8 cellular contexts compared by ENCODE assay signal in genomic region chr2:28751956-28752607, GRCh38. TPM values are rescaled to one million over a fixed set of nuclear protein-coding genes. Genes with fewer than 3 reads are reported as not detected.
DNase-seq lines count a peak whose midpoint lies in the region; ATAC-seq, FAIRE-seq and TF ChIP-seq lines count a peak whose summit lies in the region.

No MANE protein-coding gene starts in this region.

- peak overlapping the region; percentile 96 for H3K27ac ChIP-seq in HepG2 (ENCODE audit: extremely low read length, insufficient read depth, low read length)

- H3K4me1 ChIP-seq in HepG2 (ENCODE audit: insufficient read depth, low read length), result peaks cover 48% of the 10 kb centered on the region

- in situ Hi-C loops in HepG2 (cut with HindIII; ENCODE audit: extremely low pct_ligation_motif_present, low pct_unique_long_range_greater_than_20kb), result loop anchor here (10.0 kb wide), 1 partner anchor 157 kb away; no protein-coding TSS in a partner anchor

- H3K27me3 Mint-ChIP-seq in central memory CD8-positive, alpha-beta T cell, result no peaks in the 10 kb centered on the region
- H3K27me3 Mint-ChIP-seq in stimulated activated memory B cell treated with anti-CD40 and anti-IgM and Interleukin-4, amounts not matched to agents 10 μg/mL and 1 μg/mL and 100 μg/mL, for 72 hours, result no peaks in the 10 kb centered on the region

- H3K9me3 Mint-ChIP-seq in central memory CD8-positive, alpha-beta T cell, result no peaks in the 10 kb centered on the region
- no peaks in the 10 kb centered on the region for H3K9me3 Mint-ChIP-seq in stimulated activated memory B cell treated with anti-CD40 and anti-IgM and Interleukin-4, amounts not matched to agents 10 μg/mL and 1 μg/mL and 100 μg/mL, for 72 hours

- POLR2A ChIA-PET in HepG2 (lab: Yijun Ruan, JAX), result interaction anchor here (0.6 to 1.7 kb wide), 28 partner anchors 10 to 1394 kb away, joined by 3 to 25 read pairs (median 4); partner anchors contain the start of genes BABAM2, RBKS, TRMT61B and WDR43

- peak overlapping the region; percentile 97 for H3K27ac Mint-ChIP-seq in central memory CD8-positive, alpha-beta T cell (ENCODE audit: low read depth)
- peak overlapping the region; percentile 97 for H3K27ac Mint-ChIP-seq in stimulated activated memory B cell treated with anti-CD40 and anti-IgM and Interleukin-4, amounts not matched to agents 10 μg/mL and 1 μg/mL and 100 μg/mL, for 72 hours

- peaks cover 48% of the 10 kb centered on the region for H3K79me2 ChIP-seq in HepG2 (ENCODE audit: insufficient read depth, low read length)

- CTCF ChIA-PET in HepG2 (lab: Yijun Ruan, JAX; ENCODE audit: low intra/inter-chr PET ratio, low total read pairs), result interaction anchor here (1.8 to 4.1 kb wide), 2 partner anchors 158 to 186 kb away, joined by 12 to 32 read pairs; no protein-coding TSS in a partner anchor

- peak; percentile 30; the same call in 1 of the 2 replicates for TF ChIP-seq RAD21 in HepG2 (CRISPR knock-in tag; IDR thresholded peaks at IDR 0.05)

- TF ChIP-seq CTCF in HepG2 (CRISPR knock-in tag; IDR thresholded peaks at IDR 0.05), result no peak; the same call in 1 of the 2 replicates

- peaks cover 0 to 1% of the 10 kb centered on the region in 2 experiments; a peak in 1 of 5 replicates for H3K36me3 ChIP-seq in HepG2 (replicated peaks in 1 of 2; ENCODE audit: control insufficient read depth in 1 of 2, insufficient read depth in 2 of 2, low read length in 2 of 2)

- H3K9me3 ChIP-seq in HepG2 (ENCODE audit: low read length), result no peaks in the 10 kb centered on the region

- no peak for FAIRE-seq in HepG2 (lab: Jason Lieb, UNC)

- peak overlapping the region; percentile 91 to 98 (median 95) for H3K4me3 ChIP-seq in HepG2 (replicated peaks in 1 of 3; ENCODE audit: insufficient read depth in 1 of 3, low read depth in 2 of 3, low read length in 3 of 3)

- ATAC-seq in GM19035 (IDR thresholded peaks at IDR 0.05; ENCODE audit: unreplicated experiment) (peak; percentile 31), HG03135 (IDR thresholded peaks at IDR 0.05; ENCODE audit: unreplicated experiment) (peak; percentile 39), HepG2 (peak; percentile 79)
- peak; percentile 34 for ATAC-seq in central memory CD8-positive, alpha-beta T cell (replicated peaks; ENCODE audit: extremely low read depth, poor library complexity, severe bottlenecking)
- ATAC-seq in stimulated activated memory B cell treated with anti-CD40 and anti-IgM and Interleukin-4, amounts not matched to agents 10 μg/mL and 1 μg/mL and 100 μg/mL, for 72 hours, result peak; percentile 52

- WGBS in HepG2 (ENCODE audit: low lambda C conversion rate), result 0% methylated on average over 23 of the region's 75 CpGs

- H3K36me3 Mint-ChIP-seq in central memory CD8-positive, alpha-beta T cell (ENCODE audit: insufficient read depth), result peaks cover 33% of the 10 kb centered on the region
- peaks cover 11% of the 10 kb centered on the region for H3K36me3 Mint-ChIP-seq in stimulated activated memory B cell treated with anti-CD40 and anti-IgM and Interleukin-4, amounts not matched to agents 10 μg/mL and 1 μg/mL and 100 μg/mL, for 72 hours

- no TSS peak for BruUV-seq in HepG2 (replicated peaks; lab: Mats Ljungman, UMichigan)

- no peak for TF ChIP-seq EP300 in HepG2 (IDR thresholded peaks at IDR 0.05; ENCODE audit: low read depth in 2 of 2, low read length in 2 of 2)
- no peak for TF ChIP-seq EP300 in HepG2 (CRISPR knock-in tag; IDR thresholded peaks at IDR 0.05; ENCODE audit: borderline replicate concordance)

- H4K20me1 ChIP-seq in HepG2 (ENCODE audit: insufficient read depth, low read length), result peaks cover 43% of the 10 kb centered on the region

- no peaks in the 10 kb centered on the region; a peak in 1 of 5 replicates for H3K27me3 ChIP-seq in HepG2 (ENCODE audit: control insufficient read depth in 1 of 2, insufficient read depth in 2 of 2, low read length in 2 of 2)

- H3K4me2 ChIP-seq in HepG2 (ENCODE audit: low read depth, low read length), result peak overlapping the region; percentile 82

- H3K4me1 Mint-ChIP-seq in central memory CD8-positive, alpha-beta T cell, result peaks cover 67% of the 10 kb centered on the region
- H3K4me1 Mint-ChIP-seq in stimulated activated memory B cell treated with anti-CD40 and anti-IgM and Interleukin-4, amounts not matched to agents 10 μg/mL and 1 μg/mL and 100 μg/mL, for 72 hours, result peaks cover 62% of the 10 kb centered on the region

- no peak overlapping the region for H2AFZ ChIP-seq in HepG2 (ENCODE audit: low read length)

- DNase-seq in COLO668 (lab: John Stamatoyannopoulos, UW; ENCODE audit: unreplicated experiment), result peak; percentile 57
- peak; percentile 4 for DNase-seq in T follicular helper cell (ENCODE audit: low read depth)
- DNase-seq in central memory CD8-positive, alpha-beta T cell (ENCODE audit: low spot score in 2 of 2), result peak in 1 of 2 donors; percentile 22
- DNase-seq in HepG2 (ENCODE audit: low spot score), result no peak
- no peak for DNase-seq in GDM1 (lab: John Stamatoyannopoulos, UW)

- H3K9ac ChIP-seq in HepG2 (ENCODE audit: insufficient read depth, low read depth, low read length), result peak overlapping the region; percentile 99

- peak overlapping the region; percentile 90 for H3K4me3 Mint-ChIP-seq in central memory CD8-positive, alpha-beta T cell
- H3K4me3 Mint-ChIP-seq in stimulated activated memory B cell treated with anti-CD40 and anti-IgM and Interleukin-4, amounts not matched to agents 10 μg/mL and 1 μg/mL and 100 μg/mL, for 72 hours, result peak overlapping the region; percentile 98

- intact Hi-C loops in HepG2 (cut with micrococcal nuclease; ENCODE audit: unreplicated experiment), result no loop called here

- peak; percentile 49 to 80; a peak in 3 of 4 replicates for TF ChIP-seq POLR2A in HepG2 (IDR thresholded peaks at IDR 0.05; ENCODE audit: insufficient read depth in 1 of 2, low read depth in 2 of 2, low read length in 2 of 2)

TF ChIP-seq in HepG2, 621 proteins besides CTCF, POLR2A, EP300 and RAD21 (continues in another document):
- TF ChIP-seq ISX (CRISPR knock-in tag; conservative IDR thresholded peaks at IDR 0.05) (no peak), ZNF354B (CRISPR knock-in tag; IDR thresholded peaks at IDR 0.05) (no peak), ATF7-NPFF (CRISPR knock-in tag; IDR thresholded peaks at IDR 0.05; ENCODE audit: low read depth) (peak; percentile 53), RAD51 (IDR thresholded peaks at IDR 0.05; ENCODE audit: borderline replicate concordance) (no peak), ZNF564 (CRISPR knock-in tag; IDR thresholded peaks at IDR 0.05) (no peak), YEATS2 (CRISPR knock-in tag; IDR thresholded peaks at IDR 0.05; ENCODE audit: borderline replicate concordance) (no peak), ZNF230 (CRISPR knock-in tag; IDR thresholded peaks at IDR 0.05) (no peak; the same call in 1 of the 2 replicates)

RNA-seq across cellular contexts. Expression of gene PPP1CB, which starts 0.5 kb away (rescaled TPM):
- 109 and 209 TPM in 2 replicates for total RNA-seq in HepG2 (2016; rRNA removed; fragmentation: Illumina TruSeq; extraction: Trizol)
- total RNA-seq in HepG2 (2016; cell fraction: cytosol; rRNA removed; fragmentation: Illumina TruSeq; extraction: Trizol; ENCODE audit: low read depth), result 28.8 and 29.0 TPM in 2 replicates
- total RNA-seq in HepG2 (2016; cell fraction: insoluble cytoplasmic fraction; rRNA removed; fragmentation: Illumina TruSeq; extraction: Trizol), result 121 and 212 TPM in 2 replicates
- 59.6 and 72.2 TPM in 2 replicates for total RNA-seq in HepG2 (2016; cell fraction: membrane; rRNA removed; fragmentation: Illumina TruSeq; extraction: Trizol)
- 57.8 and 68.3 TPM in 2 replicates for total RNA-seq in HepG2 (2016; cell fraction: nucleus; rRNA removed; fragmentation: Illumina TruSeq; extraction: Trizol)
- polyA plus RNA-seq in HepG2 (2011; rRNA removed), result 33.8 and 46.9 TPM in 2 replicates
- polyA plus RNA-seq in HepG2 (2011; cell fraction: cytosol; rRNA removed), result 16.7 and 32.3 TPM in 2 replicates
- polyA plus RNA-seq in HepG2 (2011; cell fraction: nucleus; rRNA removed), result 10.9 and 14.0 TPM in 2 replicates
- 59.6 and 76.3 TPM in 2 replicates for polyA plus RNA-seq in HepG2 (2012)
- polyA plus RNA-seq in HepG2 (2016; cell fraction: cytosol; fragmentation: Illumina TruSeq; extraction: Trizol; ENCODE audit: low read depth), result 16.4 and 17.8 TPM in 2 replicates
- 155 and 164 TPM in 2 replicates for polyA plus RNA-seq in HepG2 (2016; cell fraction: insoluble cytoplasmic fraction; fragmentation: Illumina TruSeq; extraction: Trizol; ENCODE audit: low read depth)
- polyA plus RNA-seq in HepG2 (2016; cell fraction: membrane; fragmentation: Illumina TruSeq; extraction: Trizol; ENCODE audit: low read depth), result 52.5 and 53.7 TPM in 2 replicates
- polyA plus RNA-seq in HepG2 (2016; cell fraction: nucleus; fragmentation: Illumina TruSeq; extraction: Trizol; ENCODE audit: insufficient read depth, low read depth), result 64.6 and 65.7 TPM in 2 replicates
- polyA minus RNA-seq in HepG2 (2011; rRNA and poly(A)+ RNA removed; ENCODE audit: low replicate concordance), result 97.2 and 138 TPM in 2 replicates
- polyA minus RNA-seq in HepG2 (2011; cell fraction: cytosol; rRNA and poly(A)+ RNA removed), result 91.3 and 96.5 TPM in 2 replicates
- 80.1 and 83.7 TPM in 2 replicates for polyA minus RNA-seq in HepG2 (2011; cell fraction: nucleus; rRNA and poly(A)+ RNA removed)

RNA-seq across cellular contexts. Expression of gene SPDYA, which starts 58.6 kb away (rescaled TPM):
- 0.17 and 0.75 TPM in 2 replicates for total RNA-seq in HepG2 (2016; rRNA removed; fragmentation: Illumina TruSeq; extraction: Trizol)
- 0.20 TPM in 1 of 2 replicates, not detected in the other for total RNA-seq in HepG2 (2016; cell fraction: cytosol; rRNA removed; fragmentation: Illumina TruSeq; extraction: Trizol; ENCODE audit: low read depth)
- total RNA-seq in HepG2 (2016; cell fraction: insoluble cytoplasmic fraction; rRNA removed; fragmentation: Illumina TruSeq; extraction: Trizol), result 0.89 TPM in 1 of 2 replicates, not detected in the other
- total RNA-seq in HepG2 (2016; cell fraction: membrane; rRNA removed; fragmentation: Illumina TruSeq; extraction: Trizol), result 0.38 and 1.0 TPM in 2 replicates
- 1.3 and 1.6 TPM in 2 replicates for total RNA-seq in HepG2 (2016; cell fraction: nucleus; rRNA removed; fragmentation: Illumina TruSeq; extraction: Trizol)
- 0.08 and 0.32 TPM in 2 replicates for polyA plus RNA-seq in HepG2 (2011; rRNA removed)
- polyA plus RNA-seq in HepG2 (2011; cell fraction: cytosol; rRNA removed), result not detected in 2 replicates
- polyA plus RNA-seq in HepG2 (2011; cell fraction: nucleus; rRNA removed), result 0.11 and 0.17 TPM in 2 replicates
- 0.89 and 2.8 TPM in 2 replicates for polyA plus RNA-seq in HepG2 (2012)
- not detected in 2 replicates for polyA plus RNA-seq in HepG2 (2016; cell fraction: cytosol; fragmentation: Illumina TruSeq; extraction: Trizol; ENCODE audit: low read depth)
- polyA plus RNA-seq in HepG2 (2016; cell fraction: insoluble cytoplasmic fraction; fragmentation: Illumina TruSeq; extraction: Trizol; ENCODE audit: low read depth), result not detected in 2 replicates
- polyA plus RNA-seq in HepG2 (2016; cell fraction: membrane; fragmentation: Illumina TruSeq; extraction: Trizol; ENCODE audit: low read depth), result not detected in 2 replicates
- polyA plus RNA-seq in HepG2 (2016; cell fraction: nucleus; fragmentation: Illumina TruSeq; extraction: Trizol; ENCODE audit: insufficient read depth, low read depth), result 0.77 and 0.91 TPM in 2 replicates
- 0.26 and 1.1 TPM in 2 replicates for polyA minus RNA-seq in HepG2 (2011; rRNA and poly(A)+ RNA removed; ENCODE audit: low replicate concordance)
- polyA minus RNA-seq in HepG2 (2011; cell fraction: cytosol; rRNA and poly(A)+ RNA removed), result not detected in 2 replicates
- 7.1 TPM in 2 replicates for polyA minus RNA-seq in HepG2 (2011; cell fraction: nucleus; rRNA and poly(A)+ RNA removed)

Comparison
In these comparisons a context has a peak if more than half of its experiments do, and no peak if none do; other contexts are left out.
1. DNase-seq: peak in COLO668 (single experiment) and T follicular helper cell (single experiment); none in HepG2 (single experiment) and GDM1 (single experiment).
2. Peak in every context shown above with its lines, with median percentiles within 50 percentile points of each other: ATAC-seq.